Comparison of ENCODE assay signal across 9 cellular contexts in genomic region chr7:7221602-7222038, GRCh38. TPM values are rescaled to one million over a fixed set of nuclear protein-coding genes. Genes with fewer than 3 reads are reported as not detected.
DNase-seq lines count a peak whose midpoint lies in the region; ATAC-seq and TF ChIP-seq lines count a peak whose summit lies in the region.
"Had no signal": no experiment of that assay in that cellular context is flagged by ENCODE, and none has a peak within 500 bp of the region (broad histone marks: within the 10 kb centered on the region; RNA-seq: fewer than 3 reads in every experiment).

No MANE protein-coding gene starts in this region.

- TF ChIP-seq CTCF in fibroblast of the aortic adventitia (IDR thresholded peaks at IDR 0.05; ENCODE audit: insufficient read depth, low read length) = no peak

- H3K4me3 Mint-ChIP-seq in activated CD4-positive, alpha-beta memory T cell treated with anti-CD3 and anti-CD28 coated beads for 36 hours = no peak overlapping the region
- no peak overlapping the region for H3K4me3 Mint-ChIP-seq in activated CD4-positive, alpha-beta memory T cell treated with anti-CD3 and anti-CD28 coated beads, Interleukin-2, amount 10 ng/mL, durations not matched to agents 7 days and 5 days
- H3K4me3 Mint-ChIP-seq in T-helper 17 cell = no peak overlapping the region

- H3K9me3 Mint-ChIP-seq in activated CD4-positive, alpha-beta memory T cell treated with anti-CD3 and anti-CD28 coated beads for 36 hours = no peaks in the 10 kb centered on the region
- H3K9me3 Mint-ChIP-seq in activated CD4-positive, alpha-beta memory T cell treated with anti-CD3 and anti-CD28 coated beads, Interleukin-2, amount 10 ng/mL, durations not matched to agents 7 days and 5 days = no peaks in the 10 kb centered on the region

- no peaks in the 10 kb centered on the region for H3K9me3 ChIP-seq in T-helper 17 cell (ENCODE audit: control insufficient read depth, low read length, poor library complexity, severe bottlenecking)

- DNase-seq in activated CD4-positive, alpha-beta memory T cell treated with anti-CD3 and anti-CD28 coated beads for 36 hours = no peak
- no peak for DNase-seq in activated CD4-positive, alpha-beta memory T cell treated with anti-CD3 and anti-CD28 coated beads, Interleukin-2, amount 10 ng/mL, durations not matched to agents 7 days and 5 days
- DNase-seq in T-helper 17 cell (no peak), fibroblast of the aortic adventitia (ENCODE audit: low read depth) (peak; percentile 92), smooth muscle cell of the brain vasculature (ENCODE audit: low read depth, low spot score) (peak; percentile 23), NCI-H146 treated with DMSO at 0.1 percent for 48 hours (lab: John Stamatoyannopoulos, UW; ENCODE audit: unreplicated experiment) (no peak), Kasumi-1 (lab: John Stamatoyannopoulos, UW) (no peak)
- DNase-seq: AML-193 had no signal

- H3K4me3 ChIP-seq in fibroblast of the aortic adventitia (ENCODE audit: low read depth, low read length) = no peak overlapping the region

- H3K27me3 Mint-ChIP-seq in activated CD4-positive, alpha-beta memory T cell treated with anti-CD3 and anti-CD28 coated beads for 36 hours = no peaks in the 10 kb centered on the region
- H3K27me3 Mint-ChIP-seq in activated CD4-positive, alpha-beta memory T cell treated with anti-CD3 and anti-CD28 coated beads, Interleukin-2, amount 10 ng/mL, durations not matched to agents 7 days and 5 days = no peaks in the 10 kb centered on the region
- no peaks in the 10 kb centered on the region for H3K27me3 Mint-ChIP-seq in T-helper 17 cell

- H3K4me1 Mint-ChIP-seq in activated CD4-positive, alpha-beta memory T cell treated with anti-CD3 and anti-CD28 coated beads for 36 hours (ENCODE audit: low read depth) = peaks cover 34% of the 10 kb centered on the region
- H3K4me1 Mint-ChIP-seq in activated CD4-positive, alpha-beta memory T cell treated with anti-CD3 and anti-CD28 coated beads, Interleukin-2, amount 10 ng/mL, durations not matched to agents 7 days and 5 days = peaks cover 16% of the 10 kb centered on the region
- peaks cover 31% of the 10 kb centered on the region for H3K4me1 Mint-ChIP-seq in T-helper 17 cell

- H3K36me3 Mint-ChIP-seq in activated CD4-positive, alpha-beta memory T cell treated with anti-CD3 and anti-CD28 coated beads for 36 hours = peaks cover 24% of the 10 kb centered on the region
- H3K36me3 Mint-ChIP-seq in activated CD4-positive, alpha-beta memory T cell treated with anti-CD3 and anti-CD28 coated beads, Interleukin-2, amount 10 ng/mL, durations not matched to agents 7 days and 5 days (ENCODE audit: low read depth) = peaks cover 49% of the 10 kb centered on the region
- peaks cover 17% of the 10 kb centered on the region for H3K36me3 Mint-ChIP-seq in T-helper 17 cell (ENCODE audit: low read depth)

- intact Hi-C loops in activated CD4-positive, alpha-beta memory T cell treated with anti-CD3 and anti-CD28 coated beads for 36 hours (cut with micrococcal nuclease) = no loop called here

- POLR2A ChIA-PET in activated CD4-positive, alpha-beta memory T cell treated with anti-CD3 and anti-CD28 coated beads for 36 hours (lab: Charles Lee) = no interaction called here
- POLR2A ChIA-PET in activated CD4-positive, alpha-beta memory T cell treated with anti-CD3 and anti-CD28 coated beads, Interleukin-2, amount 10 ng/mL, durations not matched to agents 7 days and 5 days (lab: Charles Lee) = interaction anchor here (1.6 kb wide), 1 partner anchor 45 kb away, joined by 3 read pairs; no protein-coding TSS in a partner anchor

- CTCF ChIA-PET in activated CD4-positive, alpha-beta memory T cell treated with anti-CD3 and anti-CD28 coated beads for 36 hours (lab: Charles Lee) = no interaction called here
- CTCF ChIA-PET in activated CD4-positive, alpha-beta memory T cell treated with anti-CD3 and anti-CD28 coated beads, Interleukin-2, amount 10 ng/mL, durations not matched to agents 7 days and 5 days (lab: Charles Lee) = no interaction called here

- no peak for ATAC-seq in T-helper 17 cell
- ATAC-seq in HG03135 (IDR thresholded peaks at IDR 0.05; ENCODE audit: unreplicated experiment) = no peak

- H3K27ac Mint-ChIP-seq in activated CD4-positive, alpha-beta memory T cell treated with anti-CD3 and anti-CD28 coated beads for 36 hours = peak overlapping the region; percentile 30
- H3K27ac Mint-ChIP-seq in activated CD4-positive, alpha-beta memory T cell treated with anti-CD3 and anti-CD28 coated beads, Interleukin-2, amount 10 ng/mL, durations not matched to agents 7 days and 5 days = no peak overlapping the region
- H3K27ac Mint-ChIP-seq in T-helper 17 cell = peak overlapping the region; percentile 24

RNA-seq across cellular contexts. Expression of gene C1GALT1, which starts 39.3 kb away (rescaled TPM):
- total RNA-seq in activated CD4-positive, alpha-beta memory T cell treated with anti-CD3 and anti-CD28 coated beads for 36 hours = 10 to 100 TPM; 34.1 to 36.7 TPM
- total RNA-seq in activated CD4-positive, alpha-beta memory T cell treated with anti-CD3 and anti-CD28 coated beads, Interleukin-2, amount 10 ng/mL, durations not matched to agents 7 days and 5 days = 10 to 100 TPM; 63.4 to 64.1 TPM
- 10 to 100 TPM; 51.4 to 54.2 TPM for total RNA-seq in T-helper 17 cell
- total RNA-seq in fibroblast of the aortic adventitia (ENCODE audit: low replicate concordance) = 14.0 and 90.0 TPM in 2 replicates

Comparison
In these comparisons a context has a peak if more than half of its experiments do, and no peak if none do; other contexts are left out.
1. DNase-seq: peak in fibroblast of the aortic adventitia (single experiment) and smooth muscle cell of the brain vasculature (single experiment); none in activated CD4-positive, alpha-beta memory T cell treated with anti-CD3 and anti-CD28 coated beads for 36 hours (single experiment), activated CD4-positive, alpha-beta memory T cell treated with anti-CD3 and anti-CD28 coated beads, Interleukin-2, amount 10 ng/mL, durations not matched to agents 7 days and 5 days (single experiment), T-helper 17 cell (0 of 3), NCI-H146 treated with DMSO at 0.1 percent for 48 hours (single experiment) and Kasumi-1 (0 of 2).